8 cellular contexts compared by ENCODE assay signal in the genomic region with DNA sequence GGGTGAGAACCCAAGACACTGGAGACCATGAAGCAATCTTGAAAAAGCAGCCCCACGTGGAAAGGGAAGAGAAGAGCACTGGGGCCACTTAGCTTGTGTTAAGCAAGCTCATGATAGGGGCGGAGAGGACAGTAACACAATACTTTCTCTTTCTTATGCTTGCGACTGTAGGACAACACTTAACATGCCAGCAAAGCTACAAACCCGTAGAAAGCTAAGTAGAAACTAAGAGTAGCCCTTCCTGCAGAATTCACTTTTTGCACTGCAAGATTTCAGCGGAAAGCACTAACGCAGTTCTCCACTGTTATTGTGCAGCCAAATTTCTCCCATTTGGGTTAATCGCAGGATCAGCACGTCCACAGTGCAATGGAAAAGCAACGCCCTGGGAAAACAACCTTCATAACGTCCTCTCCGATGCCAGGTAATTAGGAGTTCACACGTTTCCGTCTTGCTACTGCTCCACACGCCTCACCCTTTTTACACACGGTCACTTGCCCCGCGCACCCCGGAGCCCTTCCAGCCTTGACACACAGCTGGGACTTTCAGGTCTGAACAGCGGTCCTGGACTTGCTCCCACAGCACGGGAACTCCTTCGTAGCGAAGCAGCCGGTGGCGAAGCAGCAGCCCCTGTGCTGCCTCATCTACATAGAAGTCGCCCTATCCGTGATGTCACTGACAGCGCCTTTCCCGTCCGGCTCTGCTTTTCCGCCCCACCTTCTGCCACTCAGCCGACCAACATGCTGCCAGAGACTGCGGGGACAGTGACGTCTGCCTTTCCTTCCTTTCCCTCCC.
DNase-seq lines count a peak whose midpoint lies in the region; ATAC-seq and TF ChIP-seq lines count a peak whose summit lies in the region.

No MANE protein-coding gene starts in this region.

- H3K27ac Mint-ChIP-seq in activated CD8-positive, alpha-beta T cell treated with anti-CD3 and anti-CD28 coated beads for 36 hours = peak overlapping the region; percentile 100
- peak overlapping the region; percentile 99 for H3K27ac Mint-ChIP-seq in memory B cell

- H3K4me3 ChIP-seq in AG10803 (ENCODE audit: low read length) = peak overlapping the region; percentile 77

- POLR2A ChIA-PET in activated CD8-positive, alpha-beta T cell treated with anti-CD3 and anti-CD28 coated beads for 36 hours (lab: Charles Lee) = interaction anchor here (0.5 to 6.6 kb wide), 43 partner anchors 9 to 1250 kb away, joined by 3 to 141 read pairs (median 6); partner anchors contain the start of gene NBPF11

- H3K27me3 Mint-ChIP-seq in activated CD8-positive, alpha-beta T cell treated with anti-CD3 and anti-CD28 coated beads for 36 hours = peaks cover 9% of the 10 kb centered on the region
- no peaks in the 10 kb centered on the region for H3K27me3 Mint-ChIP-seq in memory B cell

- peak overlapping the region; percentile 85 for H3K4me3 Mint-ChIP-seq in activated CD8-positive, alpha-beta T cell treated with anti-CD3 and anti-CD28 coated beads for 36 hours
- peak overlapping the region; percentile 98 for H3K4me3 Mint-ChIP-seq in memory B cell

- peak; percentile 99 for TF ChIP-seq POLR2A in GM19099 (IDR thresholded peaks at IDR 0.05; ENCODE audit: extremely low read depth, insufficient read length, low read depth)

- H3K36me3 Mint-ChIP-seq in activated CD8-positive, alpha-beta T cell treated with anti-CD3 and anti-CD28 coated beads for 36 hours (ENCODE audit: low read depth) = no peaks in the 10 kb centered on the region
- no peaks in the 10 kb centered on the region for H3K36me3 Mint-ChIP-seq in memory B cell

- peak; percentile 50 for DNase-seq in AG10803 (ENCODE audit: low read depth)
- peak; percentile 93 for DNase-seq in NCI-H748 treated with DMSO at 0.1 percent for 48 hours (lab: John Stamatoyannopoulos, UW)
- DNase-seq in activated CD8-positive, alpha-beta T cell treated with anti-CD3 and anti-CD28 coated beads for 36 hours = peak; percentile 87
- DNase-seq in effector CD4-positive, alpha-beta T cell = peak; percentile 62
- DNase-seq in memory B cell (ENCODE audit: low spot score in 2 of 2) = peak; percentile 78 to 81
- DNase-seq in stimulated activated CD8-positive, alpha-beta memory T cell treated with anti-CD3 and anti-CD28 coated beads, Interleukin-12 subunit alpha, Interleukin-12 subunit beta, amount 100 ng/mL, for 1 hour (ENCODE audit: low read depth) = peak; percentile 57

- peaks cover 28% of the 10 kb centered on the region for H3K4me1 Mint-ChIP-seq in activated CD8-positive, alpha-beta T cell treated with anti-CD3 and anti-CD28 coated beads for 36 hours (ENCODE audit: low read depth)
- H3K4me1 Mint-ChIP-seq in memory B cell = peaks cover 17% of the 10 kb centered on the region

- intact Hi-C loops in activated CD8-positive, alpha-beta T cell treated with anti-CD3 and anti-CD28 coated beads for 36 hours (cut with micrococcal nuclease) = loop anchor here (2.0 to 5.0 kb wide), 2 partner anchors 68 to 72 kb away; no protein-coding TSS in a partner anchor

- no peaks in the 10 kb centered on the region for H3K9me3 Mint-ChIP-seq in activated CD8-positive, alpha-beta T cell treated with anti-CD3 and anti-CD28 coated beads for 36 hours
- no peaks in the 10 kb centered on the region for H3K9me3 Mint-ChIP-seq in memory B cell

- no peak for TF ChIP-seq CTCF in AG10803 (conservative IDR thresholded peaks at IDR 0.05; ENCODE audit: low read length)
- no peak for TF ChIP-seq CTCF in activated CD8-positive, alpha-beta T cell treated with anti-CD3 and anti-CD28 coated beads for 36 hours (IDR thresholded peaks at IDR 0.05)

- ATAC-seq in HG03439 (IDR thresholded peaks at IDR 0.05; ENCODE audit: unreplicated experiment) (peak; percentile 72), memory B cell (ENCODE audit: low read depth) (peak; percentile 79)
- ATAC-seq in activated CD8-positive, alpha-beta T cell treated with anti-CD3 and anti-CD28 coated beads for 36 hours = peak; percentile 86

- CTCF ChIA-PET in activated CD8-positive, alpha-beta T cell treated with anti-CD3 and anti-CD28 coated beads for 36 hours (lab: Charles Lee) = interaction anchor here (1.0 to 1.6 kb wide), 3 partner anchors 11 to 71 kb away, joined by 3 to 6 read pairs (median 6); no protein-coding TSS in a partner anchor

Comparison
In these comparisons a context has a peak if more than half of its experiments do, and no peak if none do; other contexts are left out.
1. Peak in every context shown above with its lines: DNase-seq, ATAC-seq and H3K4me3 ChIP-seq.